Comparison of ENCODE assay signal across 1 cellular context in genomic region chr2:226556050-226556449, GRCh38.
TF ChIP-seq lines count a peak whose summit lies in the region.

No MANE protein-coding gene starts in this region.

TF ChIP-seq in HepG2, 621 proteins besides CTCF, POLR2A, EP300 and RAD21 (continued from another document):
- no peak for TF ChIP-seq SOX13 (IDR thresholded peaks at IDR 0.05)
- peak in 1 of 2 experiments; percentile 65; a peak in 2 of 4 replicates for TF ChIP-seq SOX13 (CRISPR knock-in tag; conservative IDR thresholded peaks at IDR 0.05 in 1 of 2, IDR thresholded peaks at IDR 0.05 in 1 of 2)
- no peak for TF ChIP-seq KLF11 (CRISPR knock-in tag; IDR thresholded peaks at IDR 0.05)
- no peak for TF ChIP-seq PHF5A (CRISPR knock-in tag; IDR thresholded peaks at IDR 0.05; ENCODE audit: low read depth, unreplicated experiment)
- TF ChIP-seq, protein P1, sequence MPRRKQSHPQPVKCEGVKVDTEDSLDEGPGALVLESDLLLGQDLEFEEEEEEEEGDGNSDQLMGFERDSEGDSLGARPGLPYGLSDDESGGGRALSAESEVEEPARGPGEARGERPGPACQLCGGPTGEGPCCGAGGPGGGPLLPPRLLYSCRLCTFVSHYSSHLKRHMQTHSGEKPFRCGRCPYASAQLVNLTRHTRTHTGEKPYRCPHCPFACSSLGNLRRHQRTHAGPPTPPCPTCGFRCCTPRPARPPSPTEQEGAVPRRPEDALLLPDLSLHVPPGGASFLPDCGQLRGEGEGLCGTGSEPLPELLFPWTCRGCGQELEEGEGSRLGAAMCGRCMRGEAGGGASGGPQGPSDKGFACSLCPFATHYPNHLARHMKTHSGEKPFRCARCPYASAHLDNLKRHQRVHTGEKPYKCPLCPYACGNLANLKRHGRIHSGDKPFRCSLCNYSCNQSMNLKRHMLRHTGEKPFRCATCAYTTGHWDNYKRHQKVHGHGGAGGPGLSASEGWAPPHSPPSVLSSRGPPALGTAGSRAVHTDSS (CRISPR knock-in tag; conservative IDR thresholded peaks at IDR 0.05) = no peak
- TF ChIP-seq ZSCAN30 (CRISPR knock-in tag; IDR thresholded peaks at IDR 0.05) = no peak
- TF ChIP-seq, protein P2, sequence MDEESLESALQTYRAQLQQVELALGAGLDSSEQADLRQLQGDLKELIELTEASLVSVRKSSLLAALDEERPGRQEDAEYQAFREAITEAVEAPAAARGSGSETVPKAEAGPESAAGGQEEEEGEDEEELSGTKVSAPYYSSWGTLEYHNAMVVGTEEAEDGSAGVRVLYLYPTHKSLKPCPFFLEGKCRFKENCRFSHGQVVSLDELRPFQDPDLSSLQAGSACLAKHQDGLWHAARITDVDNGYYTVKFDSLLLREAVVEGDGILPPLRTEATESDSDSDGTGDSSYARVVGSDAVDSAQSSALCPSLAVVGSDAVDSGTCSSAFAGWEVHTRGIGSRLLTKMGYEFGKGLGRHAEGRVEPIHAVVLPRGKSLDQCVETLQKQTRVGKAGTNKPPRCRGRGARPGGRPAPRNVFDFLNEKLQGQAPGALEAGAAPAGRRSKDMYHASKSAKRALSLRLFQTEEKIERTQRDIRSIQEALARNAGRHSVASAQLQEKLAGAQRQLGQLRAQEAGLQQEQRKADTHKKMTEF (CRISPR knock-in tag; IDR thresholded peaks at IDR 0.05) = 0 out of 2 replicates have a peak, but pooled peaks have one; percentile 20
- TF ChIP-seq SAP130 (CRISPR knock-in tag; IDR thresholded peaks at IDR 0.05; ENCODE audit: low read depth) = 0 out of 2 replicates have a peak, but pooled peaks have one; percentile 18
- TF ChIP-seq RNF219 (CRISPR knock-in tag; IDR thresholded peaks at IDR 0.05) = no peak
- TF ChIP-seq TBL1XR1 (IDR thresholded peaks at IDR 0.05; ENCODE audit: borderline replicate concordance, low read length, partially characterized antibody) = no peak
- no peak for TF ChIP-seq PPARG (CRISPR knock-in tag; conservative IDR thresholded peaks at IDR 0.05)
- TF ChIP-seq SOX6 (IDR thresholded peaks at IDR 0.05) = no peak
- TF ChIP-seq SOX6 (CRISPR knock-in tag; IDR thresholded peaks at IDR 0.05) = peak; percentile 32; the same call in 1 of the 2 replicates
- no peak for TF ChIP-seq SAFB2 (CRISPR knock-in tag; IDR thresholded peaks at IDR 0.05; ENCODE audit: borderline replicate concordance, low read depth)
- no peak for TF ChIP-seq TOPORS (CRISPR knock-in tag; IDR thresholded peaks at IDR 0.05)
- 0 out of 2 replicates have a peak, but pooled peaks have one; percentile 20 for TF ChIP-seq HOMEZ (CRISPR knock-in tag; IDR thresholded peaks at IDR 0.05; ENCODE audit: low read depth)
- TF ChIP-seq RFX1 (IDR thresholded peaks at IDR 0.05) = no peak
TF ChIP-seq in HepG2: peak in this region for 7.
